1 cellular context compared by ENCODE assay signal in the genomic region with DNA sequence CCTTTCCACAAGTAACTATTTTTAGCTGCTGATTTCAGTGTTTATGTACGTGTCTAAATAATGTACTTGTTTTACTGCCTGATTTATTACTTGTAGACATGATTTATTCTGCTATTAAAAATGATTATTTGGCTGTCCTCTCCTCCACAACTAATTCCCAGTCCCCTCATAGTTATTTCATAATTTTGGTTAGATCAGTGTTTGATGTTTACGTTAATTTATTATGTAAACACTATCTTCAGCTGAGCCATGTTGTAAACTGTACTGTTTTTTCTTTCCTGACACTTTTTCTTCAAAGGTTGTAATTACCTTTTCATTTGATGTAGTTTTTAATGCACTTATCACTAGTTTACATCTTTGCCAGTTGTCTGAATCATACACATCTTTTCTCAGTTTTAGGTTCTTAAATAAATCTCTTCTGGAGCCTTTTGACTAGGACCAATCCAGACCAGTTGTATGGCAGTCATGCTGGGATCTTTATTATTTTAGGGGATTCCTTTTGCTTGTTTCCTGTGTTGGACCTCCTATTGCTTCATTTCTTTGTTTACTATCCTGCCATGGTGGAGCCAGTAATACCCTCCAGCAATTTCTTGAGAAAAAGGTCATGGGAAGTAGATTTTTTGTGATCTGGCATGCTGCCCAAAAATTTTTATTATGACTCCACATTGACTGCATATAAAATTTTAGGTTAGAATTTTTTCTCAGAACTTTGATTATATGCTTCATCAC.
TF ChIP-seq lines count a peak whose summit lies in the region.

No MANE protein-coding gene starts in this region.

TF ChIP-seq in HEK293, 187 proteins besides CTCF, POLR2A, EP300 and RAD21 (continued from another document):
- TF ChIP-seq SP7 (tag by site-specific recombination; IDR thresholded peaks at IDR 0.05) (peak; percentile 97), ZNF350 (tag by site-specific recombination; IDR thresholded peaks at IDR 0.05) (0 out of 2 replicates have a peak, but pooled peaks have one; percentile 16), ZBTB17 (tag by site-specific recombination; IDR thresholded peaks at IDR 0.05) (0 out of 2 replicates have a peak, but pooled peaks have one; percentile 17), ZNF2 (tag by site-specific recombination; IDR thresholded peaks at IDR 0.05) (0 out of 2 replicates have a peak, but pooled peaks have one; percentile 50), ZNF610 (tag by site-specific recombination; IDR thresholded peaks at IDR 0.05; ENCODE audit: borderline replicate concordance) (no peak), TSHZ1 (tag by site-specific recombination; IDR thresholded peaks at IDR 0.05; ENCODE audit: borderline replicate concordance) (peak; percentile 27; the same call in 1 of the 2 replicates), ZNF521 (tag by site-specific recombination; IDR thresholded peaks at IDR 0.05) (no peak), ZNF654 (tag by site-specific recombination; IDR thresholded peaks at IDR 0.05; ENCODE audit: low read depth) (no peak), ZNF366 (tag by site-specific recombination; conservative IDR thresholded peaks at IDR 0.05) (peak; percentile 62; the same call in 1 of the 2 replicates), OSR2 (tag by site-specific recombination; IDR thresholded peaks at IDR 0.05) (peak; percentile 39; the same call in 1 of the 2 replicates), ZNF629 (tag by site-specific recombination; IDR thresholded peaks at IDR 0.05) (peak; percentile 53), MZF1 (tag by site-specific recombination; IDR thresholded peaks at IDR 0.05; ENCODE audit: borderline replicate concordance) (peak; percentile 98), ZEB2 (tag by site-specific recombination; IDR thresholded peaks at IDR 0.05) (peak; percentile 45)
